8 cellular contexts compared by ENCODE assay signal in the genomic region with DNA sequence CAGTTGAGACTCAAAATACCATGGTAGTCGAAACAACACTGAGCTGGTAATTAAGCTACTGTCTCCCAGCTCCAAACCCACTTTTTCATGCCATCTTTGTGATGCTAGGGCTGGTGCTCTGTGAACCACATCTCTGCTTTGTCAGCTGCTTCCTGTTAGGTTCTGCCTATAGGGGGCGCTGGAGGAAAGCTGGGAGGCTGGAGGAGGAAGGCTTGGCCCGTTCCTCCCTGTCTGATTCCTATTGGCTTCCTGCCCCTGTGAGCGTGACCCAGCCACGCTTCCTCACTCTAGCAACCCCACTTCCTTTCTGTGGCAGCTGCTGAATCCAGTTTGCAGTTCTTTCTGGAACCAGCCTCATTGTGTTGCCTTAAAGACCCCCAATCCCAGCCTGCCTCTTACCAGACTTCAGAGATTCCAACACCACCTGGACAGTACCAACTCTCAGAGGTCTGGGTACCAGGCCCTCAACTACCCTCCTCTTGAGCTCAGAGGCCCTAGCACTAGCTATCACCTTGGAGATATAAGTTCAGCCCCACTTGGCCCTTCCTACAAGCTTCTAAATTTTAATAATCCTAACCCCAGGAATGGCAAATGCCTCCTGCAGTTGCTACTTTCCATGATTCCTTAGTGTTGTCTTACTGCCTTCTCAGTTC.
DNase-seq lines count a peak whose midpoint lies in the region; ATAC-seq and TF ChIP-seq lines count a peak whose summit lies in the region.

No MANE protein-coding gene starts in this region.

- BruUV-seq in mammary epithelial cell (replicated peaks; lab: Mats Ljungman, UMichigan) = no TSS peak

- intact Hi-C loops in mammary epithelial cell (cut with micrococcal nuclease) = no loop called here

- 44% methylated on average over 5 of the region's 5 CpGs for WGBS in mammary epithelial cell (ENCODE audit: low coverage, missing lambda C conversion rate)

- TF ChIP-seq CTCF in mammary epithelial cell (conservative IDR thresholded peaks at IDR 0.05 in 1 of 2, IDR thresholded peaks at IDR 0.05 in 1 of 2; ENCODE audit: extremely low read depth in 1 of 2, insufficient read depth in 1 of 2, low read depth in 1 of 2, low read length in 2 of 2) = peak; percentile 25 to 51
- TF ChIP-seq CTCF in osteoblast (IDR thresholded peaks at IDR 0.05; ENCODE audit: extremely low read depth, low read depth, low read length) = peak; percentile 28

- in situ Hi-C loops in mammary epithelial cell (cut with MboI; ENCODE audit: low sequenced_read_pairs in 2 of 2) = no loop called here

- no peak overlapping the region for H3K4me3 ChIP-seq in mammary epithelial cell (replicated peaks in 1 of 3; ENCODE audit: insufficient read depth in 1 of 3, low read depth in 2 of 3, low read length in 3 of 3)
- H3K4me3 ChIP-seq in osteoblast (ENCODE audit: insufficient read depth, low read length) = no peak overlapping the region

- H4K20me1 ChIP-seq in mammary epithelial cell (ENCODE audit: insufficient read depth, low read length) (no peaks in the 10 kb centered on the region), osteoblast (ENCODE audit: insufficient read depth, low read length) (no peaks in the 10 kb centered on the region)

- no peaks in the 10 kb centered on the region for H3K36me3 Mint-ChIP-seq in activated T-cell treated with anti-CD3 and anti-CD28 coated beads, Interleukin-2, amount 50 U/mL, for 4 hours (ENCODE audit: insufficient read depth)

- no peak overlapping the region for H3K27ac ChIP-seq in mammary epithelial cell (ENCODE audit: insufficient read depth, low read depth, low read length)
- no peak overlapping the region for H3K27ac ChIP-seq in osteoblast (ENCODE audit: low read depth, low read length)

- no peaks in the 10 kb centered on the region for H3K4me1 Mint-ChIP-seq in activated T-cell treated with anti-CD3 and anti-CD28 coated beads, Interleukin-2, amount 50 U/mL, for 4 hours (ENCODE audit: low read depth)

- peak; percentile 6 for DNase-seq in activated T-cell treated with anti-CD3 and anti-CD28 coated beads for 24 hours (ENCODE audit: low read depth)
- no peak for DNase-seq in activated T-cell treated with anti-CD3 and anti-CD28 coated beads, Interleukin-2, amount 50 U/mL, for 4 hours
- DNase-seq in NCI-H1092 (lab: John Stamatoyannopoulos, UW) = peak; percentile 14
- DNase-seq in mammary epithelial cell = no peak
- no peak for DNase-seq in osteoblast (ENCODE audit: insufficient read length, low spot score, missing footprints)
- no peak for DNase-seq in SW 1271 (lab: John Stamatoyannopoulos, UW)
- no peak for DNase-seq in glomerular visceral epithelial cell (ENCODE audit: extremely low spot score)
- no peak for DNase-seq in hepatic stellate cell (ENCODE audit: low spot score)

- H3K4me3 Mint-ChIP-seq in activated T-cell treated with anti-CD3 and anti-CD28 coated beads, Interleukin-2, amount 50 U/mL, for 4 hours = no peak overlapping the region

- H2AFZ ChIP-seq in mammary epithelial cell (ENCODE audit: low read depth, low read length) (no peak overlapping the region), osteoblast (ENCODE audit: low read length) (no peak overlapping the region)

- H3K79me2 ChIP-seq in mammary epithelial cell (ENCODE audit: insufficient read depth, low read length) (no peaks in the 10 kb centered on the region), osteoblast (ENCODE audit: insufficient read depth, low read length) (no peaks in the 10 kb centered on the region)

- H3K36me3 ChIP-seq in mammary epithelial cell (ENCODE audit: insufficient read depth, low read length) = no peaks in the 10 kb centered on the region
- no peaks in the 10 kb centered on the region for H3K36me3 ChIP-seq in osteoblast (ENCODE audit: insufficient read depth, low read length)

- CTCF ChIA-PET in mammary epithelial cell (lab: Charles Lee; ENCODE audit: low non-redundant PET) = interaction anchor here (0.5 to 0.7 kb wide), 3 partner anchors 19 to 641 kb away, joined by 3 to 5 read pairs (median 3); no protein-coding TSS in a partner anchor

- H3K27me3 ChIP-seq in mammary epithelial cell (ENCODE audit: insufficient read depth, low read length) = no peaks in the 10 kb centered on the region
- no peaks in the 10 kb centered on the region for H3K27me3 ChIP-seq in osteoblast (ENCODE audit: insufficient read depth, low read length)

- H3K9me3 ChIP-seq in mammary epithelial cell (replicated peaks; ENCODE audit: insufficient read depth, low read length) (no peaks in the 10 kb centered on the region), osteoblast (ENCODE audit: low read depth, low read length) (no peaks in the 10 kb centered on the region)

- no peaks in the 10 kb centered on the region for H3K9me3 Mint-ChIP-seq in activated T-cell treated with anti-CD3 and anti-CD28 coated beads, Interleukin-2, amount 50 U/mL, for 4 hours

- H3K9ac ChIP-seq in mammary epithelial cell (ENCODE audit: insufficient read depth, low read length) = no peak overlapping the region

- ATAC-seq in activated T-cell treated with anti-CD3 and anti-CD28 coated beads, Interleukin-2, amount 50 U/mL, for 4 hours = no peak

- H3K4me2 ChIP-seq in mammary epithelial cell (ENCODE audit: insufficient read depth, low read depth, low read length) (no peak overlapping the region), osteoblast (ENCODE audit: insufficient read depth, low read length) (no peak overlapping the region)

- H3K4me1 ChIP-seq in mammary epithelial cell (ENCODE audit: insufficient read depth, low read length) (no peaks in the 10 kb centered on the region), osteoblast (ENCODE audit: insufficient read depth, low read length) (no peaks in the 10 kb centered on the region)

- H3K27me3 Mint-ChIP-seq in activated T-cell treated with anti-CD3 and anti-CD28 coated beads, Interleukin-2, amount 50 U/mL, for 4 hours (ENCODE audit: low read depth) = peaks cover 5% of the 10 kb centered on the region

- dilution Hi-C loops in mammary epithelial cell (cut with HindIII; ENCODE audit: low sequenced_read_pairs) = no loop called here

Comparison
In these comparisons a context has a peak if more than half of its experiments do, and no peak if none do; other contexts are left out.
1. DNase-seq: peak in activated T-cell treated with anti-CD3 and anti-CD28 coated beads for 24 hours (single experiment) and NCI-H1092 (single experiment); none in activated T-cell treated with anti-CD3 and anti-CD28 coated beads, Interleukin-2, amount 50 U/mL, for 4 hours (single experiment), mammary epithelial cell (single experiment), osteoblast (single experiment), SW 1271 (0 of 2), glomerular visceral epithelial cell (single experiment) and hepatic stellate cell (single experiment).